1 cellular context compared by ENCODE assay signal in the genomic region with DNA sequence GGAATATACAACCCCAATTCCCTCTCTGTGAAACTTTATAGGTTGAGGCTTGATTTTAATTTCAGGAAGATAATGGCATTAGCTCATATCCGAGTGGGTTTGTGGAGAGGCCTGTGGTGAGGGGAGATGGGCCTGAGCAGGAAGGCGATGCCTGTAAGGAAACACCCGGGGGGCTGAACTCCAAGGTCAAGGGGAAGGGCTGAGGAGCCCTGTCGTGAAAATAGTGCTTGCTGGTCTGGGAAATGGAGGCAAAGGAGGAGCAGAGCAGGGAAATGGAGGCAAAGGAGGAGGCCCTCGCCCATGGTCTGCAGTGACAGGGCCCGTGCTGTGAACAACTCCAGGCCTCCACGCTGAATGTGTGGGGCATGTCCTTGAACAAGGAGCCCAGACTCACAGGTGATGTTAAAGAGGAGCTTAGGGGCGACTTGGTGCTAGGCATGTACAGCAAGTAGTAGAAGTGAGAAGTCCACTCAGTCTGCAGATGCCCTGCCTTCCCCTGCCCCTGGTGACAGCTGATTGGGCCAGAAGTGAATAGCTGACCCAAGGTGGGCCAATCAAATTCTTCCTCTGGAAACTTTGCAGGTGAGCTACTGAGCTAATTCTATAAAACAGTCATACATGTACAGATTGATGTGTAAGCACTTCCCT.
TF ChIP-seq lines count a peak whose summit lies in the region.

No MANE protein-coding gene starts in this region.

TF ChIP-seq in SK-N-SH, 30 proteins besides CTCF, POLR2A, EP300 and RAD21 (continued from another document):
- TF ChIP-seq, protein P1, sequence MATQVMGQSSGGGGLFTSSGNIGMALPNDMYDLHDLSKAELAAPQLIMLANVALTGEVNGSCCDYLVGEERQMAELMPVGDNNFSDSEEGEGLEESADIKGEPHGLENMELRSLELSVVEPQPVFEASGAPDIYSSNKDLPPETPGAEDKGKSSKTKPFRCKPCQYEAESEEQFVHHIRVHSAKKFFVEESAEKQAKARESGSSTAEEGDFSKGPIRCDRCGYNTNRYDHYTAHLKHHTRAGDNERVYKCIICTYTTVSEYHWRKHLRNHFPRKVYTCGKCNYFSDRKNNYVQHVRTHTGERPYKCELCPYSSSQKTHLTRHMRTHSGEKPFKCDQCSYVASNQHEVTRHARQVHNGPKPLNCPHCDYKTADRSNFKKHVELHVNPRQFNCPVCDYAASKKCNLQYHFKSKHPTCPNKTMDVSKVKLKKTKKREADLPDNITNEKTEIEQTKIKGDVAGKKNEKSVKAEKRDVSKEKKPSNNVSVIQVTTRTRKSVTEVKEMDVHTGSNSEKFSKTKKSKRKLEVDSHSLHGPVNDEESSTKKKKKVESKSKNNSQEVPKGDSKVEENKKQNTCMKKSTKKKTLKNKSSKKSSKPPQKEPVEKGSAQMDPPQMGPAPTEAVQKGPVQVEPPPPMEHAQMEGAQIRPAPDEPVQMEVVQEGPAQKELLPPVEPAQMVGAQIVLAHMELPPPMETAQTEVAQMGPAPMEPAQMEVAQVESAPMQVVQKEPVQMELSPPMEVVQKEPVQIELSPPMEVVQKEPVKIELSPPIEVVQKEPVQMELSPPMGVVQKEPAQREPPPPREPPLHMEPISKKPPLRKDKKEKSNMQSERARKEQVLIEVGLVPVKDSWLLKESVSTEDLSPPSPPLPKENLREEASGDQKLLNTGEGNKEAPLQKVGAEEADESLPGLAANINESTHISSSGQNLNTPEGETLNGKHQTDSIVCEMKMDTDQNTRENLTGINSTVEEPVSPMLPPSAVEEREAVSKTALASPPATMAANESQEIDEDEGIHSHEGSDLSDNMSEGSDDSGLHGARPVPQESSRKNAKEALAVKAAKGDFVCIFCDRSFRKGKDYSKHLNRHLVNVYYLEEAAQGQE (IDR thresholded peaks at IDR 0.05; ENCODE audit: low read depth, low read length): no peak
- TF ChIP-seq, protein P2, sequence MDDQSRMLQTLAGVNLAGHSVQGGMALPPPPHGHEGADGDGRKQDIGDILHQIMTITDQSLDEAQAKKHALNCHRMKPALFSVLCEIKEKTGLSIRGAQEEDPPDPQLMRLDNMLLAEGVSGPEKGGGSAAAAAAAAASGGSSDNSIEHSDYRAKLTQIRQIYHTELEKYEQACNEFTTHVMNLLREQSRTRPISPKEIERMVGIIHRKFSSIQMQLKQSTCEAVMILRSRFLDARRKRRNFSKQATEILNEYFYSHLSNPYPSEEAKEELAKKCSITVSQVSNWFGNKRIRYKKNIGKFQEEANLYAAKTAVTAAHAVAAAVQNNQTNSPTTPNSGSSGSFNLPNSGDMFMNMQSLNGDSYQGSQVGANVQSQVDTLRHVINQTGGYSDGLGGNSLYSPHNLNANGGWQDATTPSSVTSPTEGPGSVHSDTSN (IDR thresholded peaks at IDR 0.05): no peak
- TF ChIP-seq EZH2phosphoT487 (IDR thresholded peaks at IDR 0.05; ENCODE audit: borderline replicate concordance, low read depth): no peak
TF ChIP-seq in SK-N-SH: peak in this region for 0.
